25 cellular contexts compared by ENCODE assay signal in genomic region chr15:25611603-25612002, GRCh38.
DNase-seq lines count a peak whose midpoint lies in the region; ATAC-seq and TF ChIP-seq lines count a peak whose summit lies in the region.
"Had no signal": no experiment of that assay in that cellular context is flagged by ENCODE, and none has a peak within 500 bp of the region (broad histone marks: within the 10 kb centered on the region; RNA-seq: fewer than 3 reads in every experiment).

No MANE protein-coding gene starts in this region.

- H3K4me1 ChIP-seq in mesenchymal stem cell (ENCODE audit: control insufficient read depth, insufficient read depth, low read depth, low read length), result no peaks in the 10 kb centered on the region
- H3K4me1 ChIP-seq: SJSA1, vagina had no signal

- H2BK12ac ChIP-seq in mesenchymal stem cell (ENCODE audit: low read length in 2 of 2), result no peak overlapping the region

- 38% methylated on average over 4 of the region's 4 CpGs for WGBS in mesenchymal stem cell

- no peak overlapping the region for H3K23ac ChIP-seq in mesenchymal stem cell (ENCODE audit: low read length in 2 of 2)

- no peak overlapping the region for H2BK120ac ChIP-seq in mesenchymal stem cell (ENCODE audit: low read depth, low read length)

- peak overlapping the region; percentile 32 for H3K9ac ChIP-seq in mesenchymal stem cell (ENCODE audit: low read length)
- H3K9ac ChIP-seq: parathyroid adenoma had no signal

- in situ Hi-C loops in G401 (cut with HindIII; ENCODE audit: low sequenced_read_pairs), result no loop called here

- ATAC-seq in GM19035 (IDR thresholded peaks at IDR 0.05; ENCODE audit: unreplicated experiment), result no peak
- ATAC-seq: activated CD8-positive, alpha-beta memory T cell treated with anti-CD3 and anti-CD28 coated beads, Interleukin-2, amount 10 ng/mL, durations not matched to agents 7 days and 5 days; activated naive CD4-positive, alpha-beta T cell treated with anti-CD3 and anti-CD28 coated beads, Interleukin-2, amount 50 U/mL, for 72 hours; CD8-positive, alpha-beta T cell; natural killer cell; stimulated activated effector memory CD8-positive, alpha-beta T cell treated with anti-CD3 and anti-CD28 coated beads, Interleukin-12 subunit alpha, Interleukin-12 subunit beta, amount 100 ng/mL, for 72 hours; T-helper 17 cell had no signal

- no peak overlapping the region for H2BK15ac ChIP-seq in mesenchymal stem cell (ENCODE audit: low read depth, poor library complexity, severe bottlenecking)

- H3K4ac ChIP-seq in mesenchymal stem cell (ENCODE audit: low read depth in 1 of 2, low read length in 2 of 2), result no peak overlapping the region

- H3K36me3 ChIP-seq in mesenchymal stem cell (ENCODE audit: control insufficient read depth in 1 of 2, insufficient read depth in 2 of 2, low read depth in 1 of 2, low read length in 2 of 2), result no peaks in the 10 kb centered on the region
- H3K36me3 ChIP-seq: SJSA1, thoracic aorta, vagina had no signal

- H3K14ac ChIP-seq in mesenchymal stem cell (ENCODE audit: low read length in 2 of 2), result no peak overlapping the region

- no peak overlapping the region for H3K18ac ChIP-seq in mesenchymal stem cell (ENCODE audit: low read depth in 1 of 2, low read length in 2 of 2)

- H4K91ac ChIP-seq in mesenchymal stem cell (ENCODE audit: low read length), result no peak overlapping the region

- no peak overlapping the region for H4K8ac ChIP-seq in mesenchymal stem cell (ENCODE audit: low read length)

- H3K79me1 ChIP-seq in mesenchymal stem cell (replicated peaks; ENCODE audit: low read length, poor library complexity, severe bottlenecking), result no peaks in the 10 kb centered on the region

- H3K9me3 ChIP-seq in mesenchymal stem cell (ENCODE audit: control insufficient read depth, low read length), result no peaks in the 10 kb centered on the region
- H3K9me3 ChIP-seq: SJSA1, thoracic aorta, vagina had no signal

- no peak for TF ChIP-seq CTCF in fibroblast of the aortic adventitia (IDR thresholded peaks at IDR 0.05; ENCODE audit: insufficient read depth, low read length)

- H3K4me2 ChIP-seq in mesenchymal stem cell (ENCODE audit: low read length, poor library complexity, severe bottlenecking), result no peak overlapping the region

- no peak overlapping the region for H2BK5ac ChIP-seq in mesenchymal stem cell (ENCODE audit: low read depth, low read length, poor library complexity, severe bottlenecking)

- DNase-seq in LHCN-M2 (ENCODE audit: low read depth) (peak; percentile 54), fibroblast of the aortic adventitia (ENCODE audit: low read depth) (peak; percentile 22), mesenchymal stem cell (no peak), UCSD-AML1 (lab: John Stamatoyannopoulos, UW; ENCODE audit: unreplicated experiment) (no peak), NCI-H526 treated with DMSO at 0.1 percent for 48 hours (lab: John Stamatoyannopoulos, UW) (no peak), G401 (ENCODE audit: low spot score) (no peak)
- DNase-seq: activated CD4-positive, alpha-beta T cell treated with anti-CD3 and anti-CD28 coated beads, Interleukin-2, amount 10 ng/mL, durations not matched to agents 7 days and 5 days; activated CD8-positive, alpha-beta memory T cell treated with anti-CD3 and anti-CD28 coated beads, Interleukin-2, amount 10 ng/mL, durations not matched to agents 7 days and 5 days; CD8-positive, alpha-beta T cell; erythroblast; H7; natural killer cell; NCI-H1105 treated with DMSO at 0.1 percent for 48 hours; NCI-H2081; small intestine; stimulated activated CD4-positive, alpha-beta T cell treated with anti-CD3 and anti-CD28 coated beads, Interleukin-2, amount 100 ng/mL, for 24 hours; T-helper 17 cell had no signal

- no peaks in the 10 kb centered on the region for H3K27me3 ChIP-seq in mesenchymal stem cell (ENCODE audit: control insufficient read depth in 1 of 2, insufficient read depth in 1 of 2, low read length in 2 of 2)
- H3K27me3 ChIP-seq: SJSA1, vagina had no signal

- H2AFZ ChIP-seq in mesenchymal stem cell (ENCODE audit: low read depth, low read length), result no peak overlapping the region

- no peak overlapping the region for H2AK5ac ChIP-seq in mesenchymal stem cell (ENCODE audit: low read length, severe bottlenecking)

- H3K4me3 ChIP-seq in fibroblast of the aortic adventitia (ENCODE audit: low read depth, low read length) (no peak overlapping the region), mesenchymal stem cell (ENCODE audit: insufficient read depth in 1 of 2, low read depth in 1 of 2, low read length in 2 of 2) (no peak overlapping the region)
- H3K4me3 ChIP-seq: SJSA1, thoracic aorta, vagina had no signal

- H3K27ac ChIP-seq in mesenchymal stem cell (ENCODE audit: low read length, poor library complexity, severe bottlenecking), result no peak overlapping the region
- H3K27ac ChIP-seq: SJSA1, vagina, VCaP had no signal

Comparison
In these comparisons a context has a peak if more than half of its experiments do, and no peak if none do; other contexts are left out.
1. DNase-seq: peak in LHCN-M2 (single experiment) and fibroblast of the aortic adventitia (single experiment); none in mesenchymal stem cell (single experiment), UCSD-AML1 (single experiment), NCI-H526 treated with DMSO at 0.1 percent for 48 hours (single experiment) and G401 (single experiment).